ENCODE assay signal across 20 cellular contexts in the genomic region with DNA sequence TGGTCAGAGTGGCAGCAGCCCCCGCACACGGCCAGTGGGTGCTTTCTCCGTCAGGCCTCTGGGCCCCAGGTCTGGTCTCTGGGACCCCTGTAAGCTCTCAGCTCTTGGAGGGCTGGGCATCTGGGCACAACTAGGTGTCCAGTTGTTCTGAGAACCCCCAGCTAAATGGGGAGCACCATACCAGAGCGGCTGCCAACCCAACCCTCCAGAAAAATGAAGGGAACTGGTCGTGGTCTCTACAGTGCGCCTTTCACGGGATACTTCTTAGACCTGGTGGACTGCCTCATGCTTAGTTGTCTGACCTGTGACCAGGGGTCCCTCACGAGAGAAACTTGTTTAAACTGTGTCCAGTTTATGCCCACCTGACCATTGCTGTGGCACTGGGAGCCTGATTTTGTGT.
DNase-seq lines count a peak whose midpoint lies in the region; ATAC-seq and TF ChIP-seq lines count a peak whose summit lies in the region.
"Had no signal": no experiment of that assay in that cellular context is flagged by ENCODE, and none has a peak within 500 bp of the region (broad histone marks: within the 10 kb centered on the region; RNA-seq: fewer than 3 reads in every experiment).

No MANE protein-coding gene starts in this region.

- peak overlapping the region; percentile 69 for H3K27ac Mint-ChIP-seq in central memory CD8-positive, alpha-beta T cell (ENCODE audit: low read depth)
- H3K27ac Mint-ChIP-seq in activated naive CD4-positive, alpha-beta T cell treated with anti-CD3 and anti-CD28 coated beads for 36 hours, result no peak overlapping the region
- no peak overlapping the region for H3K27ac Mint-ChIP-seq in progenitor cell of endocrine pancreas
- H3K27ac Mint-ChIP-seq: B cell, CD14-positive monocyte had no signal

- peak overlapping the region; percentile 30 for H3K27ac ChIP-seq in SJSA1
- no peak overlapping the region for H3K27ac ChIP-seq in mesenchymal stem cell (ENCODE audit: low read length, poor library complexity, severe bottlenecking)
- H3K27ac ChIP-seq in tibial artery, result peak overlapping the region; percentile 43 to 88
- no peak overlapping the region for H3K27ac ChIP-seq in foreskin keratinocyte
- H3K27ac ChIP-seq: A549, PC-9, SJCRH30 had no signal

- H3K9ac ChIP-seq in mesenchymal stem cell (ENCODE audit: low read length), result no peak overlapping the region

- H3K36me3 Mint-ChIP-seq in central memory CD8-positive, alpha-beta T cell (ENCODE audit: insufficient read depth), result peaks cover 25% of the 10 kb centered on the region
- H3K36me3 Mint-ChIP-seq in activated naive CD4-positive, alpha-beta T cell treated with anti-CD3 and anti-CD28 coated beads for 36 hours (ENCODE audit: low read depth), result peaks cover 10% of the 10 kb centered on the region
- peaks cover 8% of the 10 kb centered on the region for H3K36me3 Mint-ChIP-seq in progenitor cell of endocrine pancreas (ENCODE audit: insufficient read depth)

- H3K23ac ChIP-seq in mesenchymal stem cell (ENCODE audit: low read length in 2 of 2), result no peak overlapping the region

- H3K9me3 ChIP-seq in SJSA1 (replicated peaks) (no peaks in the 10 kb centered on the region), mesenchymal stem cell (ENCODE audit: control insufficient read depth, low read length) (no peaks in the 10 kb centered on the region), tibial artery (no peaks in the 10 kb centered on the region)
- H3K9me3 ChIP-seq: A549, SJCRH30 had no signal

- H3K4me3 Mint-ChIP-seq in central memory CD8-positive, alpha-beta T cell, result no peak overlapping the region
- no peak overlapping the region for H3K4me3 Mint-ChIP-seq in activated naive CD4-positive, alpha-beta T cell treated with anti-CD3 and anti-CD28 coated beads for 36 hours
- H3K4me3 Mint-ChIP-seq in progenitor cell of endocrine pancreas (ENCODE audit: low read depth), result no peak overlapping the region
- H3K4me3 Mint-ChIP-seq: B cell, CD14-positive monocyte had no signal

- H3K4me1 ChIP-seq in SJSA1 (replicated peaks), result peaks cover 48% of the 10 kb centered on the region
- H3K4me1 ChIP-seq in mesenchymal stem cell (ENCODE audit: control insufficient read depth, insufficient read depth, low read depth, low read length), result peaks cover 31% of the 10 kb centered on the region
- peaks cover 3 to 47% (median 35%) of the 10 kb centered on the region in 4 donors for H3K4me1 ChIP-seq in tibial artery
- peaks cover 3% of the 10 kb centered on the region for H3K4me1 ChIP-seq in foreskin keratinocyte
- H3K4me1 ChIP-seq: SJCRH30 had no signal

- H3K36me3 ChIP-seq in SJSA1 (peaks cover 76% of the 10 kb centered on the region), mesenchymal stem cell (ENCODE audit: control insufficient read depth in 1 of 2, insufficient read depth in 2 of 2, low read depth in 1 of 2, low read length in 2 of 2) (peaks cover 74 to 81% of the 10 kb centered on the region in 2 experiments), tibial artery (peaks cover 15 to 77% (median 74%) of the 10 kb centered on the region in 3 donors)

- H2BK120ac ChIP-seq in mesenchymal stem cell (ENCODE audit: low read depth, low read length), result no peak overlapping the region

- H3K4ac ChIP-seq in mesenchymal stem cell (ENCODE audit: low read depth in 1 of 2, low read length in 2 of 2), result no peak overlapping the region

- H3K18ac ChIP-seq in mesenchymal stem cell (ENCODE audit: low read depth in 1 of 2, low read length in 2 of 2), result no peak overlapping the region

- H2BK5ac ChIP-seq in mesenchymal stem cell (ENCODE audit: low read depth, low read length, poor library complexity, severe bottlenecking), result no peak overlapping the region

- H4K8ac ChIP-seq in mesenchymal stem cell (ENCODE audit: low read length), result no peak overlapping the region

- H2AFZ ChIP-seq in mesenchymal stem cell (ENCODE audit: low read depth, low read length), result no peak overlapping the region
- H2AFZ ChIP-seq: PC-9 had no signal

- no peaks in the 10 kb centered on the region for H3K79me1 ChIP-seq in mesenchymal stem cell (replicated peaks; ENCODE audit: low read length, poor library complexity, severe bottlenecking)

- no peaks in the 10 kb centered on the region for H3K9me3 Mint-ChIP-seq in central memory CD8-positive, alpha-beta T cell
- H3K9me3 Mint-ChIP-seq in activated naive CD4-positive, alpha-beta T cell treated with anti-CD3 and anti-CD28 coated beads for 36 hours, result no peaks in the 10 kb centered on the region
- no peaks in the 10 kb centered on the region for H3K9me3 Mint-ChIP-seq in progenitor cell of endocrine pancreas (ENCODE audit: low read depth)

- TF ChIP-seq CTCF in tibial artery (IDR thresholded peaks at IDR 0.05) (no peak), foreskin keratinocyte (conservative IDR thresholded peaks at IDR 0.05) (no peak), progenitor cell of endocrine pancreas (IDR thresholded peaks at IDR 0.05; ENCODE audit: unreplicated experiment) (no peak)

- intact Hi-C loops in tibial artery (cut with DNase I; ENCODE audit: low total_unique reads), result no loop called here
- intact Hi-C loops in activated naive CD4-positive, alpha-beta T cell treated with anti-CD3 and anti-CD28 coated beads for 36 hours (cut with micrococcal nuclease), result loop anchor here (10.0 kb wide), 1 partner anchor 330 kb away; no protein-coding TSS in a partner anchor

- no peak overlapping the region for H3K4me3 ChIP-seq in SJSA1
- H3K4me3 ChIP-seq in mesenchymal stem cell (ENCODE audit: insufficient read depth in 1 of 2, low read depth in 1 of 2, low read length in 2 of 2), result no peak overlapping the region
- no peak overlapping the region for H3K4me3 ChIP-seq in tibial artery
- H3K4me3 ChIP-seq: A549, PC-9, SJCRH30 had no signal

- no peak overlapping the region for H3K14ac ChIP-seq in mesenchymal stem cell (ENCODE audit: low read length in 2 of 2)

- no peaks in the 10 kb centered on the region for H3K27me3 Mint-ChIP-seq in central memory CD8-positive, alpha-beta T cell
- H3K27me3 Mint-ChIP-seq in activated naive CD4-positive, alpha-beta T cell treated with anti-CD3 and anti-CD28 coated beads for 36 hours (ENCODE audit: low read depth), result no peaks in the 10 kb centered on the region
- no peaks in the 10 kb centered on the region for H3K27me3 Mint-ChIP-seq in progenitor cell of endocrine pancreas
- H3K27me3 Mint-ChIP-seq: B cell had no signal

- H2BK12ac ChIP-seq in mesenchymal stem cell (ENCODE audit: low read length in 2 of 2), result no peak overlapping the region

- 94% methylated on average over 8 of the region's 8 CpGs for WGBS in mesenchymal stem cell

- H3K4me1 Mint-ChIP-seq in central memory CD8-positive, alpha-beta T cell, result peaks cover 22% of the 10 kb centered on the region
- peaks cover 8% of the 10 kb centered on the region for H3K4me1 Mint-ChIP-seq in activated naive CD4-positive, alpha-beta T cell treated with anti-CD3 and anti-CD28 coated beads for 36 hours (ENCODE audit: low read depth)
- H3K4me1 Mint-ChIP-seq in progenitor cell of endocrine pancreas (ENCODE audit: low read depth), result peaks cover 4% of the 10 kb centered on the region

- H4K91ac ChIP-seq in mesenchymal stem cell (ENCODE audit: low read length), result no peak overlapping the region

- no peaks in the 10 kb centered on the region for H3K27me3 ChIP-seq in SJSA1 (replicated peaks)
- no peaks in the 10 kb centered on the region for H3K27me3 ChIP-seq in mesenchymal stem cell (ENCODE audit: control insufficient read depth in 1 of 2, insufficient read depth in 1 of 2, low read length in 2 of 2)
- no peaks in the 10 kb centered on the region for H3K27me3 ChIP-seq in tibial artery
- no peaks in the 10 kb centered on the region for H3K27me3 ChIP-seq in foreskin keratinocyte
- H3K27me3 ChIP-seq: SJCRH30 had no signal

- H3K4me2 ChIP-seq in mesenchymal stem cell (ENCODE audit: low read length, poor library complexity, severe bottlenecking), result no peak overlapping the region
- H3K4me2 ChIP-seq: A549, PC-9 had no signal

- H2BK15ac ChIP-seq in mesenchymal stem cell (ENCODE audit: low read depth, poor library complexity, severe bottlenecking), result no peak overlapping the region

- peak overlapping the region; percentile 38 for H2AK5ac ChIP-seq in mesenchymal stem cell (ENCODE audit: low read length, severe bottlenecking)

- no peak for ATAC-seq in central memory CD8-positive, alpha-beta T cell (replicated peaks; ENCODE audit: extremely low read depth, poor library complexity, severe bottlenecking)
- no peak for ATAC-seq in foreskin keratinocyte
- ATAC-seq: A549 had no signal

- DNase-seq in SJSA1 (ENCODE audit: low read depth in 1 of 2, low spot score in 2 of 2) (no peak), mesenchymal stem cell (no peak), tibial artery (no peak), foreskin keratinocyte (no peak), progenitor cell of endocrine pancreas (ENCODE audit: low spot score, unreplicated experiment) (no peak)
- DNase-seq in central memory CD8-positive, alpha-beta T cell (ENCODE audit: low spot score in 2 of 2), result no peak
- DNase-seq in activated naive CD4-positive, alpha-beta T cell treated with anti-CD3 and anti-CD28 coated beads for 36 hours, result no peak
- DNase-seq: DMS53, GDM1, Kasumi-1, NCI-H1092, NCI-H1436 treated with DMSO at 0.1 percent for 48 hours, NCI-H2029, NCI-H2227 treated with DMSO at 0.1 percent for 48 hours, NCI-H510A, PC-9, SJCRH30 had no signal

- CTCF ChIA-PET in activated naive CD4-positive, alpha-beta T cell treated with anti-CD3 and anti-CD28 coated beads for 36 hours (lab: Charles Lee), result interaction anchor here (11.5 kb wide), 1 partner anchor 108 kb away, joined by 167 read pairs; the partner anchor contains the start of gene BCR

Comparison
In these comparisons a context has a peak if more than half of its experiments do, and no peak if none do; other contexts are left out.
1. H3K27ac ChIP-seq: peak in SJSA1 (single experiment) and tibial artery (2 of 2); none in mesenchymal stem cell (single experiment) and foreskin keratinocyte (single experiment).